ENCODE assay signal across 8 cellular contexts in the genomic region with DNA sequence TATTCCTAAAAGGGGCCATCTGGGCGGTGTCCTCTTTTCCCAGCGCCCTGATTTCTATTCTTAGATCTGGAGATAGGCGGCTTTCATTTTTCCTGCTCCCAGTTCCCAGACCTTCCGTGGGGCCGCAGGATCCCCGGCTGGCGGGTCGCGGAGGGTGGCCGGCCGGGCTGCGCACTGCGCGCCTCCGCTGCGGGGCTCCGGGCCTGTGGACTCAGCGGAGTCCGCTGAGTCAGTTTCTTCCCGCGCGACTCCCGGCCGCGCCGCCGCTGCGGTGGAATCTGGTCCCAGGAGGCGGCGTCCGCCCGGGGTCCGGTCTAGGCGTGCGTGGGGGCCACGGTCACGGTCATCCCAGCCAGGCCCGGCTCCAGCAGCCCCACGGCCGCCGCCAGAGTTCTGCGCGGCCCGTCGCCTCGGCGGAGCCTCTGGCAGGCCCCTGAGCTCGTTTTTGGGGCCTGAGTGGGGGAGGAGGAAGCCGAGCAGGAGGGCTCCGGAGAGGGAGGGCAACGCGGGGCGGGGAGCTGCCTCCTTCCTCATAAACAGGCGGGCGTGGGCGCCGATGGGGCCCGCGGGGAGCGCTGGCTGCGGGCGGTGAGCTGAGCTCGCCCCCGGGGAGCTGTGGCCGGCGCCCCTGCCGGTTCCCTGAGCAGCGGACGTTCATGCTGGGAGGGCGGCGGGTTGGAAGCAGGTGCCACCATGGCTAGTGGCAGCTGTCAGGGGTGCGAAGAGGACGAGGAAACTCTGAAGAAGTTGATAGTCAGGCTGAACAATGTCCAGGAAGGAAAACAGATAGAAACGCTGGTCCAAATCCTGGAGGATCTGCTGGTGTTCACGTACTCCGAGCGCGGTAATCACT. TPM values are rescaled to one million over a fixed set of nuclear protein-coding genes. Genes with fewer than 3 reads are reported as not detected.
DNase-seq lines count a peak whose midpoint lies in the region; ATAC-seq, FAIRE-seq and TF ChIP-seq lines count a peak whose summit lies in the region.

A gene (plus strand): TSS at position 559 of the 853 bp plus-strand sequence. CDS start 135 bp downstream, at position 694.

- peak within 1 kb of the TSS; percentile 85 for H3K4me2 ChIP-seq in PC-9

- H3K4me3 ChIP-seq in PC-9, result peak within 1 kb of the TSS; percentile 79

- no peak for TF ChIP-seq CTCF in PC-9 (conservative IDR thresholded peaks at IDR 0.05)

- no peaks in the 10 kb centered on the region; the same call in 1 of the 2 replicates for H3K9me2 ChIP-seq in PC-9 (ENCODE audit: insufficient read depth)

- DNase-seq in ACHN, result peak; percentile 80
- DNase-seq in PC-9, result peak in 1 of 2 experiments; percentile 41
- DNase-seq in activated naive CD4-positive, alpha-beta T cell treated with anti-CD3 and anti-CD28 coated beads, Interleukin-2, amount 10 ng/mL, durations not matched to agents 7 days and 5 days, result peak; percentile 30
- DNase-seq in glomerular visceral epithelial cell (ENCODE audit: extremely low spot score), result peak; percentile 61
- DNase-seq in occipital lobe (lab: John Stamatoyannopoulos, UW), result peak; percentile 54
- peak; percentile 75 for DNase-seq in urothelium cell line (ENCODE audit: low spot score)

- peak; percentile 91 for FAIRE-seq in urothelium cell line (lab: Jason Lieb, UNC)

- intact Hi-C loops in PC-9 (cut with micrococcal nuclease; ENCODE audit: unreplicated experiment), result no loop called here

- no peaks in the 10 kb centered on the region for H3K36me3 ChIP-seq in PC-9 (ENCODE audit: low read depth)

- H3K9me3 ChIP-seq in PC-9 (ENCODE audit: insufficient read depth, low read depth), result no peaks in the 10 kb centered on the region; the same call in 1 of the 2 replicates

- no TSS peak for BruUV-seq in PC-9 (replicated peaks; lab: Mats Ljungman, UMichigan)

- H3K79me2 ChIP-seq in PC-9 (ENCODE audit: low read depth), result no peaks in the 10 kb centered on the region

- in situ Hi-C loops in ACHN (cut with HindIII; ENCODE audit: low pct_ligation_motif_present, low pct_unique_long_range_greater_than_20kb, low sequenced_read_pairs), result no loop called here

- POLR2A ChIA-PET in PC-9 (lab: Charles Lee; ENCODE audit: unreplicated experiment), result no interaction called here

- H3K27ac Mint-ChIP-seq in activated naive CD4-positive, alpha-beta T cell treated with anti-CD3 and anti-CD28 coated beads, Interleukin-2, amount 10 ng/mL, durations not matched to agents 7 days and 5 days, result no peak within 1 kb of the TSS

- no peaks in the 10 kb centered on the region for H4K20me1 ChIP-seq in PC-9 (ENCODE audit: insufficient read depth)

- no peaks in the 10 kb centered on the region for H3K27me3 ChIP-seq in PC-9 (ENCODE audit: insufficient read depth, low read depth)

- peaks cover 41% of the 10 kb centered on the region for H3K27me3 Mint-ChIP-seq in activated naive CD4-positive, alpha-beta T cell treated with anti-CD3 and anti-CD28 coated beads, Interleukin-2, amount 10 ng/mL, durations not matched to agents 7 days and 5 days

- no peak within 1 kb of the TSS for H3K27ac ChIP-seq in PC-9

- ATAC-seq in GM18858 (IDR thresholded peaks at IDR 0.05; ENCODE audit: unreplicated experiment) (peak; percentile 34), HG03060 (IDR thresholded peaks at IDR 0.05; ENCODE audit: low read depth, unreplicated experiment) (peak; percentile 24)

- 0 out of 2 replicates have a peak, but pooled peaks cover 6% of the 10 kb centered on the region for H3K4me1 ChIP-seq in PC-9 (replicated peaks; ENCODE audit: insufficient read depth)

- peaks cover 5% of the 10 kb centered on the region for H3K36me3 Mint-ChIP-seq in activated naive CD4-positive, alpha-beta T cell treated with anti-CD3 and anti-CD28 coated beads, Interleukin-2, amount 10 ng/mL, durations not matched to agents 7 days and 5 days

- peak within 1 kb of the TSS; percentile 49 for H3K4me3 Mint-ChIP-seq in activated naive CD4-positive, alpha-beta T cell treated with anti-CD3 and anti-CD28 coated beads, Interleukin-2, amount 10 ng/mL, durations not matched to agents 7 days and 5 days

- no peaks in the 10 kb centered on the region for H3K9me3 Mint-ChIP-seq in activated naive CD4-positive, alpha-beta T cell treated with anti-CD3 and anti-CD28 coated beads, Interleukin-2, amount 10 ng/mL, durations not matched to agents 7 days and 5 days

- H2AFZ ChIP-seq in PC-9, result peak within 1 kb of the TSS; percentile 87

- no peaks in the 10 kb centered on the region for H3F3A ChIP-seq in PC-9 (ENCODE audit: insufficient read depth, low read depth)

- CTCF ChIA-PET in PC-9 (lab: Charles Lee), result no interaction called here
- CTCF ChIA-PET in activated naive CD4-positive, alpha-beta T cell treated with anti-CD3 and anti-CD28 coated beads, Interleukin-2, amount 10 ng/mL, durations not matched to agents 7 days and 5 days (lab: Charles Lee), result no interaction called here

- peaks cover 13% of the 10 kb centered on the region for H3K4me1 Mint-ChIP-seq in activated naive CD4-positive, alpha-beta T cell treated with anti-CD3 and anti-CD28 coated beads, Interleukin-2, amount 10 ng/mL, durations not matched to agents 7 days and 5 days

RNA-seq across cellular contexts. Expression of the gene that starts here (rescaled TPM):
- total RNA-seq in PC-9 (2021), result 0.26 and 0.48 TPM in 2 replicates
- 12.2 TPM for total RNA-seq in occipital lobe
